ENCODE assay signal across 24 cellular contexts in the genomic region with DNA sequence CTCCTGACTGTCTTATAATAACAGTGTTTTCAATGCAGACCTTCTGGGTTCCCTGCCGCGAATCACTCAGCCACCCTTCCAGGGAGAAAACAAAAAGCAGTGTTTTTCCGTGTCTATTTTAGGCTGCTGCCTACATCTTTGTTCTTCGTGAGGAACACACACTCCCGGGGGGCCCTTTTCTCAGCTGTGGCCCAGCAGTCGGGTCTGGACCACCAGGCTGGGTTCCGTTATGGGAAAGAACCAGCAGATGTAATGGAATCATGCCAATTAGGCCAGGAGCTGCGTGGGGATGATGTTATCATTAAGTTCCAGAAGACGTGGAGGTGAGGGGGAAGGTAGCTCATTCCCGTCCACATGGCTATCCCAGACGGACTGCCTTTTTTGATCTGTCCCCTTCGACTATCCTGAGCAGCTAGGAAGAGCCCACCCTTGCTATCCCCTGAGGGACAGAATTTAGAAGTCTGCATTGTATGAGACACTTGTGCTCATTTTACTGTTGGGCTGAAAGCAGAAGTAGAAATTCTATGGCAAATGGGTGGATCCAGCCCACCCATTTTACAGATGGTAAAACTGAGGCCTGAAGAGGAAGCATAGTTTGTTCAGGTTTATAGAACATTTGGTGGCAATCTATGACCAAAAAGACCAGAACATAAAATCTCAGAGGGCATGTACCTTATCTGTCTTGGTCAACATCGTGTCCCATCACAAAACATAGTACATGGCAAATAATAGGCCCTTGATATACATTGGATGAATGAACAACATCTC. TPM values are rescaled to one million over a fixed set of nuclear protein-coding genes. Genes with fewer than 3 reads are reported as not detected.
DNase-seq lines count a peak whose midpoint lies in the region; ATAC-seq, FAIRE-seq and TF ChIP-seq lines count a peak whose summit lies in the region.
"Had no signal": no experiment of that assay in that cellular context is flagged by ENCODE, and none has a peak within 500 bp of the region (broad histone marks: within the 10 kb centered on the region; RNA-seq: fewer than 3 reads in every experiment).

No MANE protein-coding gene starts in this region.

- DNase-seq in Right ventricle myocardium superior (no peak), posterior vena cava (ENCODE audit: low spot score) (peak; percentile 43), urothelium cell line (ENCODE audit: low spot score) (no peak), WTC11 (ENCODE audit: low spot score) (no peak), coronary artery (ENCODE audit: low spot score) (no peak), NCI-H748 (lab: John Stamatoyannopoulos, UW; ENCODE audit: unreplicated experiment) (no peak)
- DNase-seq: activated CD4-positive, alpha-beta memory T cell treated with anti-CD3 and anti-CD28 coated beads for 36 hours; activated naive CD4-positive, alpha-beta T cell; cortex of kidney; foreskin fibroblast; mesendoderm; NCI-H1092; NCI-H2081; NCI-H510A treated with DMSO at 0.1 percent for 48 hours; SIG-M5; T-helper 2 cell; tibial artery had no signal

- peak; percentile 17 for FAIRE-seq in urothelium cell line (lab: Jason Lieb, UNC)
- FAIRE-seq: endothelial cell of umbilical vein, GM19239, keratinocyte had no signal

- CTCF ChIA-PET in WTC11 (lab: Charles Lee): interaction anchor here (2.1 to 2.2 kb wide), 2 partner anchors 10 to 43 kb away, joined by 4 to 10 read pairs; no protein-coding TSS in a partner anchor

- no peak overlapping the region for H3K4me3 Mint-ChIP-seq in WTC11
- H3K4me3 Mint-ChIP-seq: activated CD4-positive, alpha-beta memory T cell treated with anti-CD3 and anti-CD28 coated beads for 36 hours; GM23338; natural killer cell treated with Interleukin-12 subunit alpha and Interleukin-12 subunit beta and Interleukin-15 and Interleukin-18, amount 100 ng/mL, for 72 hours had no signal

- intact Hi-C loops in Right ventricle myocardium superior (cut with DNase I) (no loop called here), posterior vena cava (cut with DNase I) (no loop called here)

- H3K36me3 Mint-ChIP-seq in WTC11: no peaks in the 10 kb centered on the region
- H3K36me3 Mint-ChIP-seq: activated CD4-positive, alpha-beta memory T cell treated with anti-CD3 and anti-CD28 coated beads for 36 hours; natural killer cell treated with Interleukin-12 subunit alpha and Interleukin-12 subunit beta and Interleukin-15 and Interleukin-18, amount 100 ng/mL, for 72 hours had no signal

- H3K27ac ChIP-seq in angular gyrus (ENCODE audit: low read depth, low read length) (peak overlapping the region; percentile 83), coronary artery (no peak overlapping the region)
- H3K27ac ChIP-seq: tibial artery had no signal

- H3K9me3 Mint-ChIP-seq in WTC11: peaks cover 2% of the 10 kb centered on the region
- H3K9me3 Mint-ChIP-seq: activated CD4-positive, alpha-beta memory T cell treated with anti-CD3 and anti-CD28 coated beads for 36 hours; GM23338; natural killer cell treated with Interleukin-12 subunit alpha and Interleukin-12 subunit beta and Interleukin-15 and Interleukin-18, amount 100 ng/mL, for 72 hours had no signal

- TF ChIP-seq CTCF in WTC11 (IDR thresholded peaks at IDR 0.05) (no peak), coronary artery (IDR thresholded peaks at IDR 0.05) (no peak)

- H3K4me1 Mint-ChIP-seq in WTC11: no peaks in the 10 kb centered on the region
- H3K4me1 Mint-ChIP-seq: GM23338 had no signal

- peak; percentile 56 for ATAC-seq in Right ventricle myocardium superior (ENCODE audit: poor library complexity)
- no peak for ATAC-seq in WTC11
- ATAC-seq: GM23338; natural killer cell treated with Interleukin-12 subunit alpha and Interleukin-12 subunit beta and Interleukin-15 and Interleukin-18, amount 100 ng/mL, for 72 hours had no signal

- POLR2A ChIA-PET in WTC11 (lab: Charles Lee): no interaction called here

- H3K27ac Mint-ChIP-seq in WTC11: no peak overlapping the region
- H3K27ac Mint-ChIP-seq: activated CD4-positive, alpha-beta memory T cell treated with anti-CD3 and anti-CD28 coated beads for 36 hours; GM23338; natural killer cell treated with Interleukin-12 subunit alpha and Interleukin-12 subunit beta and Interleukin-15 and Interleukin-18, amount 100 ng/mL, for 72 hours had no signal

- H3K27me3 Mint-ChIP-seq in WTC11 (ENCODE audit: low read depth): no peaks in the 10 kb centered on the region; the same call in 1 of the 2 replicates

- H3K4me3 ChIP-seq in coronary artery: no peak overlapping the region
- H3K4me3 ChIP-seq: GM23338, tibial artery had no signal

TF ChIP-seq in WTC11, 78 proteins besides CTCF, POLR2A, EP300 and RAD21:
- TF ChIP-seq RELA (CRISPR knock-in tag; IDR thresholded peaks at IDR 0.05; ENCODE audit: borderline replicate concordance): no peak
- no peak for TF ChIP-seq GTF2I (CRISPR knock-in tag; conservative IDR thresholded peaks at IDR 0.05)
- no peak for TF ChIP-seq ZNF232 (CRISPR knock-in tag; IDR thresholded peaks at IDR 0.05)
- TF ChIP-seq SP1 (CRISPR knock-in tag; conservative IDR thresholded peaks at IDR 0.05): no peak
- no peak for TF ChIP-seq ZBTB21 (CRISPR knock-in tag; IDR thresholded peaks at IDR 0.05; ENCODE audit: borderline replicate concordance)
- no peak for TF ChIP-seq MXD4 (CRISPR knock-in tag; IDR thresholded peaks at IDR 0.05; ENCODE audit: borderline replicate concordance)
- no peak for TF ChIP-seq ZNF281 (CRISPR knock-in tag; IDR thresholded peaks at IDR 0.05)
- TF ChIP-seq TP53 (CRISPR knock-in tag; IDR thresholded peaks at IDR 0.05): no peak
- no peak for TF ChIP-seq PRRX2 (CRISPR knock-in tag; IDR thresholded peaks at IDR 0.05)
- TF ChIP-seq, protein P1, sequence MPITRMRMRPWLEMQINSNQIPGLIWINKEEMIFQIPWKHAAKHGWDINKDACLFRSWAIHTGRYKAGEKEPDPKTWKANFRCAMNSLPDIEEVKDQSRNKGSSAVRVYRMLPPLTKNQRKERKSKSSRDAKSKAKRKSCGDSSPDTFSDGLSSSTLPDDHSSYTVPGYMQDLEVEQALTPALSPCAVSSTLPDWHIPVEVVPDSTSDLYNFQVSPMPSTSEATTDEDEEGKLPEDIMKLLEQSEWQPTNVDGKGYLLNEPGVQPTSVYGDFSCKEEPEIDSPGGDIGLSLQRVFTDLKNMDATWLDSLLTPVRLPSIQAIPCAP (CRISPR knock-in tag; IDR thresholded peaks at IDR 0.05): no peak
- TF ChIP-seq FOXK1 (CRISPR knock-in tag; IDR thresholded peaks at IDR 0.05): no peak
- TF ChIP-seq ATF1 (CRISPR knock-in tag; IDR thresholded peaks at IDR 0.05): no peak
- no peak for TF ChIP-seq ETV6 (CRISPR knock-in tag; IDR thresholded peaks at IDR 0.05)

RNA-seq across cellular contexts. Expression of gene KCNB1, which starts 54.5 kb away (rescaled TPM):
- total RNA-seq in Right ventricle myocardium superior (1.1 TPM), posterior vena cava (1 to 10 TPM; 1.6 to 9.7 TPM), WTC11 (2021) (1.1 to 1.5 TPM (median 1.1 TPM) in 3 replicates)
- total RNA-seq: activated CD4-positive, alpha-beta memory T cell treated with anti-CD3 and anti-CD28 coated beads for 36 hours; endothelial cell of umbilical vein; natural killer cell treated with Interleukin-12 subunit alpha and Interleukin-12 subunit beta and Interleukin-15 and Interleukin-18, amount 100 ng/mL, for 72 hours; OCI-LY7 had no signal
